ENCODE assay signal across 1 cellular context in genomic region chr1:225777058-225777582, GRCh38.
TF ChIP-seq lines count a peak whose summit lies in the region.

No MANE protein-coding gene starts in this region.

TF ChIP-seq in K562, 482 proteins besides CTCF, POLR2A, EP300 and RAD21 (continued from another document):
- TF ChIP-seq IRF1 (CRISPR knock-in tag; IDR thresholded peaks at IDR 0.05; ENCODE audit: borderline replicate concordance) (no peak), ARID3A (IDR thresholded peaks at IDR 0.05; ENCODE audit: borderline replicate concordance, low read depth, low read length) (no peak)
